ENCODE assay signal across 1 cellular context in genomic region chr19:15276620-15277019, GRCh38.
TF ChIP-seq lines count a peak whose summit lies in the region.

No MANE protein-coding gene starts in this region.

TF ChIP-seq in K562, 482 proteins besides CTCF, POLR2A, EP300 and RAD21:
- TF ChIP-seq E2F3 (CRISPR knock-in tag; IDR thresholded peaks at IDR 0.05) (no peak), CEBPG (CRISPR knock-in tag; IDR thresholded peaks at IDR 0.05) (peak; percentile 16; the same call in 1 of the 2 replicates), CEBPG (tag; conservative IDR thresholded peaks at IDR 0.05 in 1 of 2, IDR thresholded peaks at IDR 0.05 in 1 of 2) (no peak), ZNF408 (CRISPR knock-in tag; IDR thresholded peaks at IDR 0.05; ENCODE audit: low read depth) (no peak), CEBPB (tag; IDR thresholded peaks at IDR 0.05) (0 out of 2 replicates have a peak, but pooled peaks have one; percentile 12)
